ENCODE assay signal across 15 cellular contexts in genomic region chr5:75055727-75056144, GRCh38. TPM values are rescaled to one million over a fixed set of nuclear protein-coding genes. Genes with fewer than 3 reads are reported as not detected.
DNase-seq lines count a peak whose midpoint lies in the region; ATAC-seq, FAIRE-seq and TF ChIP-seq lines count a peak whose summit lies in the region.
"Had no signal": no experiment of that assay in that cellular context is flagged by ENCODE, and none has a peak within 500 bp of the region (broad histone marks: within the 10 kb centered on the region; RNA-seq: fewer than 3 reads in every experiment).

No MANE protein-coding gene starts in this region.

- H3K4me3 ChIP-seq in CD4-positive, alpha-beta memory T cell (ENCODE audit: low read length in 2 of 2) = no peak overlapping the region
- H3K4me3 ChIP-seq in HUES6 (ENCODE audit: low read depth, low read length) (peak overlapping the region; percentile 5; the same call in 1 of the 2 replicates), H1 (ENCODE audit: extremely low read depth in 1 of 4, insufficient read depth in 2 of 4, low read depth in 3 of 4, low read length in 4 of 4) (peak overlapping the region in 1 of 4 experiments; percentile 76; a peak in 1 of 8 replicates), pancreas (no peak overlapping the region), gastrocnemius medialis (no peak overlapping the region)

- H4K91ac ChIP-seq in H1 (replicated peaks; ENCODE audit: insufficient read length, low read length) = no peak overlapping the region

- no peaks in the 10 kb centered on the region for H3K27me3 ChIP-seq in CD4-positive, alpha-beta memory T cell (ENCODE audit: insufficient read depth, low read length)
- peaks cover 43% of the 10 kb centered on the region for H3K27me3 ChIP-seq in HUES6 (ENCODE audit: control insufficient read depth, insufficient read depth, low read length)
- peaks cover 0 to 33% (median 15%) of the 10 kb centered on the region in 4 experiments; a peak in 4 of 7 replicates for H3K27me3 ChIP-seq in H1 (replicated peaks in 1 of 4; ENCODE audit: control insufficient read depth in 3 of 4, extremely low read depth in 1 of 4, insufficient read depth in 3 of 4, low read length in 3 of 4)
- H3K27me3 ChIP-seq in pancreas = no peaks in the 10 kb centered on the region
- no peaks in the 10 kb centered on the region for H3K27me3 ChIP-seq in gastrocnemius medialis

- H3K36me3 ChIP-seq in CD4-positive, alpha-beta memory T cell (ENCODE audit: insufficient read depth, low read length) = no peaks in the 10 kb centered on the region
- H3K36me3 ChIP-seq in HUES6 (ENCODE audit: control insufficient read depth, insufficient read depth, low read length) = no peaks in the 10 kb centered on the region
- H3K36me3 ChIP-seq in H1 (ENCODE audit: control insufficient read depth in 2 of 4, insufficient read depth in 4 of 4, low read length in 3 of 4) = no peaks in the 10 kb centered on the region
- no peaks in the 10 kb centered on the region for H3K36me3 ChIP-seq in pancreas
- no peaks in the 10 kb centered on the region for H3K36me3 ChIP-seq in gastrocnemius medialis

- no peak overlapping the region for H3K56ac ChIP-seq in H1 (replicated peaks; ENCODE audit: insufficient read length, low read depth, low read length)

- peak overlapping the region; percentile 92 for H2BK5ac ChIP-seq in H1 (ENCODE audit: low read depth, low read length)

- POLR2A ChIA-PET in CD4-positive, alpha-beta memory T cell (lab: Charles Lee; ENCODE audit: partially characterized antibody) = interaction anchor here (0.6 to 4.9 kb wide), 3 partner anchors 9 to 284 kb away, joined by 3 to 31 read pairs (median 3); partner anchors contain the start of gene ANKRD31
- POLR2A ChIA-PET in H1 (lab: Charles Lee; ENCODE audit: partially characterized antibody) = interaction anchor here (0.8 to 2.3 kb wide), 10 partner anchors 11 to 370 kb away, joined by 3 to 7 read pairs (median 5); partner anchors contain the start of gene HMGCR

- intact Hi-C loops in CD4-positive, alpha-beta memory T cell (cut with micrococcal nuclease) = loop anchor here (10.0 kb wide), 1 partner anchor 459 kb away; the partner anchor contains the start of genes CERT1 and POLK
- intact Hi-C loops in pancreas (cut with DNase I) (no loop called here), gastrocnemius medialis (cut with DNase I; ENCODE audit: low total_unique reads) (loop anchor here (10.0 kb wide), 1 partner anchor 1491 kb away; the partner anchor contains the start of genes ANKRA2 and UTP15)

- H3K23ac ChIP-seq in H1 (ENCODE audit: insufficient read length) = no peak overlapping the region

- no peak overlapping the region for H2BK15ac ChIP-seq in H1 (ENCODE audit: low read length)

- H3K14ac ChIP-seq in H1 (ENCODE audit: insufficient read length) = no peak overlapping the region

- H3K18ac ChIP-seq in H1 (ENCODE audit: extremely low read depth, low read length) = peak overlapping the region; percentile 48

- peaks cover 0 to 3% of the 10 kb centered on the region in 2 donors for H3K27me3 Mint-ChIP-seq in CD4-positive, alpha-beta memory T cell
- H3K27me3 Mint-ChIP-seq in mesothelial cell of epicardium (ENCODE audit: low read depth) = peaks cover 29% of the 10 kb centered on the region

- H3K4me2 ChIP-seq in H1 (ENCODE audit: insufficient read depth in 1 of 2, low read depth in 2 of 2, low read length in 2 of 2) = peak overlapping the region; percentile 93 to 97

- peaks cover 76% of the 10 kb centered on the region for H3K4me1 ChIP-seq in CD4-positive, alpha-beta memory T cell (ENCODE audit: insufficient read depth, low read length)
- H3K4me1 ChIP-seq in HUES6 (ENCODE audit: control insufficient read depth, insufficient read depth, low read length) (peaks cover 37% of the 10 kb centered on the region), H1 (replicated peaks in 1 of 4; ENCODE audit: control insufficient read depth in 3 of 4, insufficient read depth in 4 of 4, low read length in 3 of 4) (peaks cover 16 to 26% (median 20%) of the 10 kb centered on the region in 4 experiments), pancreas (peaks cover 0 to 12% (median 8%) of the 10 kb centered on the region in 3 donors), gastrocnemius medialis (peaks cover 11 to 15% of the 10 kb centered on the region in 2 donors)

- ATAC-seq in pancreas (no peak), gastrocnemius medialis (no peak)
- ATAC-seq: Right ventricle myocardium inferior had no signal

- H3K4ac ChIP-seq in H1 (replicated peaks; ENCODE audit: insufficient read length, low read depth, low read length) = no peak overlapping the region

- peak overlapping the region in 4 of 7 donors; percentile 47 to 92 (median 81) for H3K27ac Mint-ChIP-seq in CD4-positive, alpha-beta memory T cell
- no peak overlapping the region for H3K27ac Mint-ChIP-seq in mesothelial cell of epicardium

- H3K9me3 Mint-ChIP-seq in CD4-positive, alpha-beta memory T cell = no peaks in the 10 kb centered on the region
- H3K9me3 Mint-ChIP-seq in mesothelial cell of epicardium = no peaks in the 10 kb centered on the region

- peak overlapping the region in 7 of 8 donors; percentile 27 to 63 (median 51) for H3K4me3 Mint-ChIP-seq in CD4-positive, alpha-beta memory T cell
- peak overlapping the region; percentile 33 for H3K4me3 Mint-ChIP-seq in mesothelial cell of epicardium

- TF ChIP-seq EP300 in H1 (IDR thresholded peaks at IDR 0.05; ENCODE audit: borderline replicate concordance in 1 of 2, low read depth in 2 of 2, low read length in 2 of 2) = peak in 1 of 2 experiments; percentile 83; a peak in 1 of 3 replicates

- no peaks in the 10 kb centered on the region for H3K9me3 ChIP-seq in CD4-positive, alpha-beta memory T cell (ENCODE audit: control insufficient read depth in 1 of 2, low read length in 2 of 2)
- H3K9me3 ChIP-seq in HUES6 (ENCODE audit: control insufficient read depth, insufficient read depth, low read depth, low read length) = no peaks in the 10 kb centered on the region
- no peaks in the 10 kb centered on the region for H3K9me3 ChIP-seq in H1 (ENCODE audit: insufficient read depth in 2 of 2, low read depth in 1 of 2, low read length in 1 of 2)
- H3K9me3 ChIP-seq in pancreas = no peaks in the 10 kb centered on the region
- no peaks in the 10 kb centered on the region for H3K9me3 ChIP-seq in gastrocnemius medialis

- H4K20me1 ChIP-seq in H1 (replicated peaks in 1 of 2; ENCODE audit: control insufficient read depth in 1 of 2, insufficient read depth in 2 of 2, low read length in 2 of 2) = peaks cover 0 to 4% of the 10 kb centered on the region in 2 experiments

- H3K36me3 Mint-ChIP-seq in CD4-positive, alpha-beta memory T cell = peaks cover 0 to 12% of the 10 kb centered on the region in 2 donors
- no peaks in the 10 kb centered on the region for H3K36me3 Mint-ChIP-seq in mesothelial cell of epicardium

- WGBS in H1 (ENCODE audit: extremely low coverage in 1 of 2, insufficient coverage in 1 of 2, insufficient read length in 1 of 2, insufficient replicate concordance in 2 of 2, low coverage in 1 of 2, low lambda C conversion rate in 2 of 2, missing lambda C conversion rate in 1 of 2), 2 experiments = 8% methylated on average over 1 of the region's 1 CpG; no CpG with 5 or more reads in 1 of the 2 experiments
- 89 to 94% methylated on average over 1 of the region's 1 CpG for WGBS in pancreas, 2 donors

- in situ Hi-C loops in gastrocnemius medialis (cut with MboI; ENCODE audit: low sequenced_read_pairs in 4 of 4) = no loop called here

- no peak overlapping the region for H2AFZ ChIP-seq in H1 (ENCODE audit: low read length)

- peaks cover 0 to 16% of the 10 kb centered on the region in 2 experiments; a peak in 2 of 4 replicates for H3K79me2 ChIP-seq in H1 (ENCODE audit: control insufficient read depth in 1 of 2, insufficient read depth in 2 of 2, low read length in 2 of 2)

- H3K4me1 Mint-ChIP-seq in CD4-positive, alpha-beta memory T cell = peaks cover 45 to 84% (median 76%) of the 10 kb centered on the region in 4 donors
- peaks cover 38% of the 10 kb centered on the region for H3K4me1 Mint-ChIP-seq in mesothelial cell of epicardium

- TF ChIP-seq RAD21 in H1 (IDR thresholded peaks at IDR 0.05 in 1 of 2, conservative IDR thresholded peaks at IDR 0.05 in 1 of 2; ENCODE audit: low read depth in 2 of 2, low read length in 2 of 2) = no peak

- no peaks in the 10 kb centered on the region for H3K79me1 ChIP-seq in H1 (ENCODE audit: low read depth, low read length)

- TF ChIP-seq CTCF in H1 (IDR thresholded peaks at IDR 0.05; ENCODE audit: control extremely low read depth in 1 of 3, insufficient read depth in 1 of 3, low read depth in 1 of 3, low read length in 3 of 3) (no peak), mesothelial cell of epicardium (IDR thresholded peaks at IDR 0.05; ENCODE audit: unreplicated experiment) (no peak), pancreas (IDR thresholded peaks at IDR 0.05) (no peak), gastrocnemius medialis (IDR thresholded peaks at IDR 0.05 in 4 of 5, conservative IDR thresholded peaks at IDR 0.05 in 1 of 5) (no peak)

- no peak overlapping the region for H4K5ac ChIP-seq in H1 (ENCODE audit: insufficient read length, low read depth, low read length)

- H3K27ac ChIP-seq in CD4-positive, alpha-beta memory T cell (ENCODE audit: low read depth, low read length) = no peak overlapping the region
- H3K27ac ChIP-seq in HUES6 (ENCODE audit: low read depth, low read length) (peak overlapping the region; percentile 64; the same call in 1 of the 2 replicates), H1 (ENCODE audit: low read depth, low read length) (peak overlapping the region; percentile 64; the same call in 1 of the 2 replicates), pancreas (no peak overlapping the region), gastrocnemius medialis (no peak overlapping the region)

- TF ChIP-seq POLR2A in H1 (IDR thresholded peaks at IDR 0.05; ENCODE audit: control extremely low read depth in 1 of 2, low read depth in 2 of 2, low read length in 2 of 2) = peak; percentile 33 to 38; a peak in 2 of 3 replicates
- TF ChIP-seq POLR2A in gastrocnemius medialis (IDR thresholded peaks at IDR 0.05) = no peak

- H2BK20ac ChIP-seq in H1 (ENCODE audit: low read length) = no peak overlapping the region; the same call in 1 of the 2 replicates

- FAIRE-seq in H1 (lab: Jason Lieb, UNC) (peak; percentile 66), pancreas (lab: Jason Lieb, UNC) (no peak)
- FAIRE-seq: GM19239, H54, TTC549 had no signal

- 0 out of 2 replicates have a peak overlapping the region, but pooled peaks have one; percentile 10 for H2AK5ac ChIP-seq in H1 (ENCODE audit: low read depth, low read length)

- no peak overlapping the region for H4K8ac ChIP-seq in H1 (ENCODE audit: extremely low read depth, insufficient read depth, low read length)

- no peak for DNase-seq in CD4-positive, alpha-beta memory T cell
- peak; percentile 60 to 87 for DNase-seq in H1 (ENCODE audit: low read depth in 1 of 2, low spot score in 2 of 2)
- DNase-seq in mesothelial cell of epicardium (ENCODE audit: low spot score in 2 of 2, unreplicated experiment in 2 of 2) = no peak
- no peak for DNase-seq in pancreas
- DNase-seq in NCI-H187 treated with DMSO at 0.1 percent for 48 hours (lab: John Stamatoyannopoulos, UW) = no peak
- no peak for DNase-seq in hippocampal formation (lab: John Stamatoyannopoulos, UW)
- DNase-seq in gastrocnemius medialis = no peak
- DNase-seq: NCI-H1694 treated with DMSO at 0.1 percent for 48 hours, NCI-H82, retina had no signal

- H3K23me2 ChIP-seq in H1 (ENCODE audit: low read depth, low read length) = peaks cover 13% of the 10 kb centered on the region

- H2BK12ac ChIP-seq in H1 (ENCODE audit: low read depth, low read length) = peak overlapping the region; percentile 81; the same call in 1 of the 2 replicates

- no peak overlapping the region for H2BK120ac ChIP-seq in H1 (replicated peaks; ENCODE audit: low read depth, low read length)

- CTCF ChIA-PET in CD4-positive, alpha-beta memory T cell (lab: Charles Lee; ENCODE audit: partially characterized antibody) = interaction anchor here (0.9 to 2.1 kb wide), 3 partner anchors 10 to 181 kb away, joined by 3 to 8 read pairs (median 3); partner anchors contain the start of gene ANKRD31
- CTCF ChIA-PET in H1 (lab: Charles Lee; ENCODE audit: partially characterized antibody) = interaction anchor here (0.8 to 1.0 kb wide), 3 partner anchors 21 to 281 kb away, joined by 3 to 5 read pairs (median 4); partner anchors contain the start of gene HMGCR

- H3K9ac ChIP-seq in HUES6 (ENCODE audit: low read length) (peak overlapping the region; percentile 74), H1 (replicated peaks in 1 of 4; ENCODE audit: extremely low read depth in 1 of 4, low read depth in 3 of 4, low read length in 3 of 4) (no peak overlapping the region; a peak in 1 of 7 replicates)

RNA-seq across cellular contexts. Expression of gene GCNT4, which starts 3.4 kb away (rescaled TPM):
- 10 to 100 TPM; 30.8 to 31.4 TPM for total RNA-seq in CD4-positive, alpha-beta memory T cell
- polyA plus RNA-seq in CD4-positive, alpha-beta memory T cell = 1 to 10 TPM; 2.0 to 2.2 TPM
- 14.4 and 14.5 TPM in 2 replicates for total RNA-seq in H1 (2021; fragmentation: NEBNext Ultra II Directional; extraction: Animal tissue kit (Norgen Biotek cat#: 25700))
- 0.61 and 1.1 TPM in 2 replicates for polyA plus RNA-seq in H1 (2011; rRNA removed)
- 1.3 TPM for polyA plus RNA-seq in H1 (2011; cell fraction: cytosol; rRNA removed)
- 0.68 TPM for polyA plus RNA-seq in H1 (2011; cell fraction: nucleus; rRNA removed)
- polyA plus RNA-seq in H1 (2012, experiment 1 of 2) = 0.99 to 4.2 TPM (median 2.0 TPM) in 4 replicates
- 0.47 TPM for polyA plus RNA-seq in H1 (2012, experiment 2 of 2)
- polyA plus RNA-seq in H1 (2013, experiment 1 of 2) = 7.1 TPM
- polyA plus RNA-seq in H1 (2013, experiment 2 of 2) = 7.8 TPM
- 2.9 and 4.3 TPM in 2 replicates for polyA minus RNA-seq in H1 (2011; rRNA and poly(A)+ RNA removed)
- 2.6 TPM for polyA minus RNA-seq in H1 (2011; cell fraction: cytosol; rRNA and poly(A)+ RNA removed)
- polyA minus RNA-seq in H1 (2011; cell fraction: nucleus; rRNA and poly(A)+ RNA removed) = 4.6 TPM
- total RNA-seq in mesothelial cell of epicardium = 1.7 to 1.9 TPM (median 1.8 TPM) in 3 replicates
- 1 to 10 TPM; 1.5 to 6.4 (median 2.8) TPM for total RNA-seq in pancreas
- 1 to 10 TPM; 1.7 to 3.2 TPM for polyA plus RNA-seq in pancreas
- 1 to 10 TPM; 1.1 to 2.8 (median 1.7) TPM for total RNA-seq in gastrocnemius medialis

Comparison
In these comparisons a context has a peak if more than half of its experiments do, and no peak if none do; other contexts are left out.
1. DNase-seq: peak in H1 (2 of 2); none in CD4-positive, alpha-beta memory T cell (0 of 5), mesothelial cell of epicardium (0 of 2), pancreas (0 of 6), NCI-H187 treated with DMSO at 0.1 percent for 48 hours (single experiment), hippocampal formation (0 of 2) and gastrocnemius medialis (0 of 2).
2. H3K27ac ChIP-seq: peak in HUES6 (single experiment) and H1 (single experiment); none in CD4-positive, alpha-beta memory T cell (single experiment), pancreas (0 of 4) and gastrocnemius medialis (0 of 4).
3. POLR2A ChIP-seq: peak in H1 (2 of 2); none in gastrocnemius medialis (0 of 2).
4. intact Hi-C loops: an anchor here in CD4-positive, alpha-beta memory T cell (10.0 kb wide) and gastrocnemius medialis (10.0 kb wide); none called in pancreas.